Comparison of ENCODE assay signal across 16 cellular contexts in genomic region chr12:69108024-69108423, GRCh38.
A peak's percentile ranks its signal among the peaks of the same experiment; 100 is the strongest.
DNase-seq lines count a peak whose midpoint lies in the region; ATAC-seq and TF ChIP-seq lines count a peak whose summit lies in the region.
"Had no signal": no experiment of that assay in that cellular context is flagged by ENCODE, and none has a peak within 500 bp of the region (broad histone marks: within the 10 kb centered on the region; RNA-seq: fewer than 3 reads in every experiment).

No MANE protein-coding gene starts in this region.

- no peak for TF ChIP-seq CTCF in HEK293 (tag by site-specific recombination; IDR thresholded peaks at IDR 0.05)
- peak; percentile 15 for TF ChIP-seq CTCF in fibroblast of the aortic adventitia (IDR thresholded peaks at IDR 0.05; ENCODE audit: insufficient read depth, low read length)

- peaks cover under 1% of the 10 kb centered on the region for H3K4me1 Mint-ChIP-seq in T-helper 17 cell
- H3K4me1 Mint-ChIP-seq: activated T-helper 17 cell treated with anti-CD3 and anti-CD28 coated beads, Interleukin-2, amount 50 U/mL, for 72 hours had no signal

- peaks cover 12% of the 10 kb centered on the region for H3K4me1 ChIP-seq in HEK293 (ENCODE audit: control insufficient read depth, insufficient read depth, low read length)
- H3K4me1 ChIP-seq: uterus had no signal

- H3K4me3 ChIP-seq in HEK293 (ENCODE audit: low read depth, low read length) (no peak overlapping the region), fibroblast of the aortic adventitia (ENCODE audit: low read depth, low read length) (no peak overlapping the region)
- H3K4me3 ChIP-seq: spleen, uterus had no signal

- DNase-seq in T-helper 17 cell (no peak), fibroblast of the aortic adventitia (ENCODE audit: low read depth) (peak; percentile 35), renal cortical epithelial cell (ENCODE audit: low read depth) (peak; percentile 74), SHP77 treated with DMSO at 0.1 percent for 48 hours (lab: John Stamatoyannopoulos, UW) (no peak)
- DNase-seq in activated CD8-positive, alpha-beta memory T cell treated with anti-CD3 and anti-CD28 coated beads, Interleukin-2, amount 50 U/mL, for 48 hours: no peak
- DNase-seq: activated CD8-positive, alpha-beta T cell treated with anti-CD3 and anti-CD28 coated beads, Interleukin-2, amount 10 ng/mL, durations not matched to agents 7 days and 5 days; C1 segment of cervical spinal cord; DND-41; NCI-H2227 treated with DMSO at 0.1 percent for 48 hours; nucleus accumbens; spleen; stimulated activated naive CD8-positive, alpha-beta T cell treated with anti-CD3 and anti-CD28 coated beads, Interleukin-15, Interleukin-2, amounts not matched to agents 100 U/mL and 50 U/mL, for 24 hours; uterus had no signal

- no peak overlapping the region for H3K4me3 Mint-ChIP-seq in T-helper 17 cell
- H3K4me3 Mint-ChIP-seq: activated CD8-positive, alpha-beta T cell treated with anti-CD3 and anti-CD28 coated beads, Interleukin-2, amount 10 ng/mL, durations not matched to agents 7 days and 5 days; activated T-helper 17 cell treated with anti-CD3 and anti-CD28 coated beads, Interleukin-2, amount 50 U/mL, for 72 hours had no signal

- H3K36me3 ChIP-seq in HEK293 (ENCODE audit: control insufficient read depth in 2 of 2, insufficient read depth in 1 of 2, low read length in 2 of 2): no peaks in the 10 kb centered on the region
- H3K36me3 ChIP-seq: spleen, uterus had no signal

- H3K27ac ChIP-seq in HEK293 (ENCODE audit: extremely low read depth, low read depth, low read length): no peak overlapping the region
- H3K27ac ChIP-seq: uterus had no signal

- H3K9me3 ChIP-seq in HEK293 (ENCODE audit: control insufficient read depth, insufficient read depth, low read depth, low read length): no peaks in the 10 kb centered on the region
- no peaks in the 10 kb centered on the region for H3K9me3 ChIP-seq in T-helper 17 cell (ENCODE audit: control insufficient read depth, low read length, poor library complexity, severe bottlenecking)
- H3K9me3 ChIP-seq: spleen, uterus had no signal

- POLR2A ChIA-PET in HEK293 (lab: Yijun Ruan, JAX): no interaction called here

- H3K27ac Mint-ChIP-seq in T-helper 17 cell: peak overlapping the region; percentile 62
- H3K27ac Mint-ChIP-seq: activated CD8-positive, alpha-beta T cell treated with anti-CD3 and anti-CD28 coated beads, Interleukin-2, amount 10 ng/mL, durations not matched to agents 7 days and 5 days; activated T-helper 17 cell treated with anti-CD3 and anti-CD28 coated beads, Interleukin-2, amount 50 U/mL, for 72 hours had no signal

- ATAC-seq in T-helper 17 cell (no peak), HG03354 (IDR thresholded peaks at IDR 0.05; ENCODE audit: poor library complexity, severe bottlenecking, unreplicated experiment) (no peak)
- ATAC-seq: activated CD8-positive, alpha-beta T cell treated with anti-CD3 and anti-CD28 coated beads, Interleukin-2, amount 10 ng/mL, durations not matched to agents 7 days and 5 days; activated T-helper 17 cell treated with anti-CD3 and anti-CD28 coated beads, Interleukin-2, amount 50 U/mL, for 72 hours; stimulated activated naive CD8-positive, alpha-beta T cell treated with anti-CD3 and anti-CD28 coated beads, Interleukin-15, Interleukin-2, amounts not matched to agents 100 U/mL and 50 U/mL, for 24 hours had no signal

- H3K36me3 Mint-ChIP-seq in T-helper 17 cell (ENCODE audit: low read depth): no peaks in the 10 kb centered on the region

- CTCF ChIA-PET in HEK293 (lab: Yijun Ruan, JAX): interaction anchor here (0.5 to 0.7 kb wide), 3 partner anchors 38 to 171 kb away, joined by 3 read pairs; no protein-coding TSS in a partner anchor

- no peaks in the 10 kb centered on the region for H3K27me3 Mint-ChIP-seq in T-helper 17 cell

TF ChIP-seq in HEK293, 187 proteins besides CTCF, POLR2A, EP300 and RAD21:
- TF ChIP-seq ZIC2 (tag by site-specific recombination; IDR thresholded peaks at IDR 0.05) (peak; percentile 34; the same call in 1 of the 2 replicates), GLIS1 (tag by site-specific recombination; IDR thresholded peaks at IDR 0.05) (peak; percentile 56), BCL6B (tag by site-specific recombination; IDR thresholded peaks at IDR 0.05) (no peak)

Comparison
In these comparisons a context has a peak if more than half of its experiments do, and no peak if none do; other contexts are left out.
1. DNase-seq: peak in fibroblast of the aortic adventitia (single experiment) and renal cortical epithelial cell (single experiment); none in T-helper 17 cell (0 of 3), activated CD8-positive, alpha-beta memory T cell treated with anti-CD3 and anti-CD28 coated beads, Interleukin-2, amount 50 U/mL, for 48 hours (single experiment) and SHP77 treated with DMSO at 0.1 percent for 48 hours (single experiment).